8 cellular contexts compared by ENCODE assay signal in genomic region chr10:46565591-46566332, GRCh38. TPM values are rescaled to one million over a fixed set of nuclear protein-coding genes. Genes with fewer than 3 reads are reported as not detected.
DNase-seq lines count a peak whose midpoint lies in the region; ATAC-seq and TF ChIP-seq lines count a peak whose summit lies in the region.
"Not testable (repeated sequence)": the region's sequence is repeated elsewhere in the genome, so short reads cannot be mapped to it uniquely, and the experiment has no call there.

No MANE protein-coding gene starts in this region.

- intact Hi-C loops in CD8-positive, alpha-beta T cell (cut with DNase I, micrococcal nuclease): loop anchor here in 1 of 2 experiments (10.0 kb wide), 1 partner anchor 341 kb away; no protein-coding TSS in a partner anchor
- intact Hi-C loops in activated CD4-positive, alpha-beta memory T cell treated with anti-CD3 and anti-CD28 coated beads for 36 hours (cut with micrococcal nuclease); dorsolateral prefrontal cortex (cut with DNase I); right lobe of liver (cut with DNase I): not testable (repeated sequence)

- H3K27me3 Mint-ChIP-seq in CD8-positive, alpha-beta T cell (ENCODE audit: low read depth); activated CD4-positive, alpha-beta memory T cell treated with anti-CD3 and anti-CD28 coated beads for 36 hours: not testable (repeated sequence)

- not testable (repeated sequence) for TF ChIP-seq POLR2A in right lobe of liver (IDR thresholded peaks at IDR 0.05)

- not testable (repeated sequence) for H3K4me1 Mint-ChIP-seq in CD8-positive, alpha-beta T cell (ENCODE audit: low read depth); activated CD4-positive, alpha-beta memory T cell treated with anti-CD3 and anti-CD28 coated beads for 36 hours (ENCODE audit: low read depth)

- H3K27me3 ChIP-seq in CD8-positive, alpha-beta T cell (ENCODE audit: insufficient read depth, low read length); dorsolateral prefrontal cortex; right lobe of liver: not testable (repeated sequence)

- peak; percentile 83 for ATAC-seq in CD8-positive, alpha-beta T cell
- ATAC-seq in GM19397 (IDR thresholded peaks at IDR 0.05; ENCODE audit: unreplicated experiment) (peak; percentile 52), right lobe of liver (peak; percentile 93 to 99 (median 98))

- not testable (repeated sequence) for H3K4me3 Mint-ChIP-seq in CD8-positive, alpha-beta T cell; activated CD4-positive, alpha-beta memory T cell treated with anti-CD3 and anti-CD28 coated beads for 36 hours

- CTCF ChIA-PET in CD8-positive, alpha-beta T cell (lab: Charles Lee): not testable (repeated sequence)
- CTCF ChIA-PET in activated CD4-positive, alpha-beta memory T cell treated with anti-CD3 and anti-CD28 coated beads for 36 hours (lab: Charles Lee): interaction anchor here (1.3 kb wide), 1 partner anchor 338 kb away, joined by 3 read pairs; no protein-coding TSS in a partner anchor

- not testable (repeated sequence) for H3K9me3 ChIP-seq in CD8-positive, alpha-beta T cell (ENCODE audit: low read length); right lobe of liver

- WGBS in right lobe of liver (ENCODE audit: insufficient coverage, low coverage, low lambda C conversion rate, missing lambda C conversion rate): 4% methylated on average over 3 of the region's 6 CpGs

- not testable (repeated sequence) for H3K36me3 ChIP-seq in CD8-positive, alpha-beta T cell (ENCODE audit: insufficient read depth, low read length); right lobe of liver

- H3K36me3 Mint-ChIP-seq in CD8-positive, alpha-beta T cell; activated CD4-positive, alpha-beta memory T cell treated with anti-CD3 and anti-CD28 coated beads for 36 hours: not testable (repeated sequence)

- peak; percentile 9 to 63 (median 37) for DNase-seq in CD8-positive, alpha-beta T cell
- peak; percentile 68 for DNase-seq in HK-2 (ENCODE audit: unreplicated experiment)
- peak; percentile 65 for DNase-seq in NOMO-1 treated with DMSO at 0.1 percent for 48 hours (lab: John Stamatoyannopoulos, UW; ENCODE audit: unreplicated experiment)
- DNase-seq in activated CD4-positive, alpha-beta memory T cell treated with anti-CD3 and anti-CD28 coated beads for 36 hours: peak; percentile 69
- peak; percentile 36 to 78 (median 72) for DNase-seq in dorsolateral prefrontal cortex
- DNase-seq in right lobe of liver: peak; percentile 57 to 79 (median 62)
- DNase-seq in stimulated activated CD4-positive, alpha-beta T cell treated with anti-CD3 and anti-CD28 coated beads, Interleukin-2, amount 100 ng/mL, for 48 hours: peak; percentile 40 to 42

- POLR2A ChIA-PET in CD8-positive, alpha-beta T cell (lab: Charles Lee); activated CD4-positive, alpha-beta memory T cell treated with anti-CD3 and anti-CD28 coated beads for 36 hours (lab: Charles Lee): not testable (repeated sequence)

- H3K27ac Mint-ChIP-seq in CD8-positive, alpha-beta T cell; activated CD4-positive, alpha-beta memory T cell treated with anti-CD3 and anti-CD28 coated beads for 36 hours: not testable (repeated sequence)

- H3K9me3 Mint-ChIP-seq in CD8-positive, alpha-beta T cell; activated CD4-positive, alpha-beta memory T cell treated with anti-CD3 and anti-CD28 coated beads for 36 hours: not testable (repeated sequence)

- not testable (repeated sequence) for H3K4me3 ChIP-seq in CD8-positive, alpha-beta T cell (ENCODE audit: low read depth, low read length); dorsolateral prefrontal cortex; right lobe of liver

- peak; percentile 42 for TF ChIP-seq CTCF in CD8-positive, alpha-beta T cell (IDR thresholded peaks at IDR 0.05)
- TF ChIP-seq CTCF in dorsolateral prefrontal cortex (IDR thresholded peaks at IDR 0.05 in 54 of 56, conservative IDR thresholded peaks at IDR 0.05 in 2 of 56; ENCODE audit: low read depth in 1 of 56, partially characterized antibody in 56 of 56) (peak in 55 of 56 donors; percentile 20 to 80 (median 66)), right lobe of liver (IDR thresholded peaks at IDR 0.05) (peak; percentile 53 to 65 (median 62))

- H3K4me1 ChIP-seq in CD8-positive, alpha-beta T cell (ENCODE audit: insufficient read depth, low read length); right lobe of liver: not testable (repeated sequence)

- not testable (repeated sequence) for H3K27ac ChIP-seq in CD8-positive, alpha-beta T cell (ENCODE audit: low read depth, low read length); dorsolateral prefrontal cortex; right lobe of liver

RNA-seq across cellular contexts. Expression of gene GPRIN2, which starts 9.3 kb away (rescaled TPM):
- not detected for total RNA-seq in CD8-positive, alpha-beta T cell
- not detected for total RNA-seq in activated CD4-positive, alpha-beta memory T cell treated with anti-CD3 and anti-CD28 coated beads for 36 hours
- total RNA-seq in dorsolateral prefrontal cortex: 1 to 10 TPM in 66 of 120 experiments, under 1 TPM in 47, not detected in 7; 0.36 to 2.4 (median 1.1) TPM
- under 1 TPM; 0.19 to 0.84 (median 0.32) TPM for total RNA-seq in right lobe of liver

RNA-seq across cellular contexts. Expression of gene SYT15, which starts 13.2 kb away (rescaled TPM):
- total RNA-seq in CD8-positive, alpha-beta T cell: under 1 TPM; 0.22 to 0.35 TPM
- total RNA-seq in activated CD4-positive, alpha-beta memory T cell treated with anti-CD3 and anti-CD28 coated beads for 36 hours: under 1 TPM; 0.51 to 0.71 TPM
- total RNA-seq in dorsolateral prefrontal cortex: 10 to 100 TPM in 6 of 120 experiments, 1 to 10 TPM in 113, under 1 TPM in 1; 0.59 to 12.7 (median 5.1) TPM
- 1 to 10 TPM in 2 of 6 experiments, under 1 TPM in 4; 0.43 to 1.3 (median 0.82) TPM for total RNA-seq in right lobe of liver
